ENCODE assay signal across 8 cellular contexts in genomic region chr4:7068883-7069282, GRCh38. TPM values are rescaled to one million over a fixed set of nuclear protein-coding genes. Genes with fewer than 3 reads are reported as not detected.
DNase-seq lines count a peak whose midpoint lies in the region; ATAC-seq and TF ChIP-seq lines count a peak whose summit lies in the region.

No MANE protein-coding gene starts in this region.

- H3K27ac ChIP-seq in CD4-positive, alpha-beta memory T cell (ENCODE audit: low read depth, low read length): peak overlapping the region; percentile 69
- peak overlapping the region; percentile 77 for H3K27ac ChIP-seq in colonic mucosa
- peak overlapping the region; percentile 85 for H3K27ac ChIP-seq in naive thymus-derived CD4-positive, alpha-beta T cell (ENCODE audit: low read depth, low read length)

- no peaks in the 10 kb centered on the region for H3F3A ChIP-seq in Loucy (ENCODE audit: low read depth)

- H3K4me1 Mint-ChIP-seq in CD4-positive, alpha-beta memory T cell: peaks cover 20 to 58% (median 40%) of the 10 kb centered on the region in 4 donors
- H3K4me1 Mint-ChIP-seq in naive thymus-derived CD4-positive, alpha-beta T cell: peaks cover 29 to 62% (median 45%) of the 10 kb centered on the region in 7 donors

- H3K9ac ChIP-seq in Loucy (ENCODE audit: low read depth, low read length, poor library complexity, severe bottlenecking) (peak overlapping the region; percentile 70), colonic mucosa (ENCODE audit: low read depth in 2 of 2, low read length in 2 of 2) (peak overlapping the region; percentile 75 to 84)

- peak overlapping the region; percentile 86 for H3K4me2 ChIP-seq in Loucy (ENCODE audit: low read depth, low read length, poor library complexity, severe bottlenecking)

- H3K27me3 ChIP-seq in CD4-positive, alpha-beta memory T cell (ENCODE audit: insufficient read depth, low read length): no peaks in the 10 kb centered on the region
- H3K27me3 ChIP-seq in Loucy (ENCODE audit: insufficient read depth, low read length, poor library complexity, severe bottlenecking): no peaks in the 10 kb centered on the region
- no peaks in the 10 kb centered on the region for H3K27me3 ChIP-seq in colonic mucosa
- no peaks in the 10 kb centered on the region for H3K27me3 ChIP-seq in naive thymus-derived CD4-positive, alpha-beta T cell (ENCODE audit: control insufficient read depth in 2 of 2, insufficient read depth in 2 of 2, low read length in 2 of 2)

- CTCF ChIA-PET in CD4-positive, alpha-beta memory T cell (lab: Charles Lee; ENCODE audit: partially characterized antibody): interaction anchor here (0.8 to 11.0 kb wide), 11 partner anchors 15 to 438 kb away, joined by 3 to 204 read pairs (median 23); partner anchors contain the start of genes BLOC1S4, TADA2B and TBC1D14
- CTCF ChIA-PET in naive thymus-derived CD4-positive, alpha-beta T cell (lab: Charles Lee): interaction anchor here (0.7 to 6.3 kb wide), 9 partner anchors 26 to 427 kb away, joined by 3 to 73 read pairs (median 7); partner anchors contain the start of gene TADA2B

- H3K27me3 Mint-ChIP-seq in CD4-positive, alpha-beta memory T cell: peaks cover 0 to 2% of the 10 kb centered on the region in 2 donors
- peaks cover 0 to 13% (median 0%) of the 10 kb centered on the region in 5 donors for H3K27me3 Mint-ChIP-seq in naive thymus-derived CD4-positive, alpha-beta T cell

- DNase-seq in CD4-positive, alpha-beta memory T cell: no peak
- no peak for DNase-seq in colonic mucosa
- DNase-seq in naive thymus-derived CD4-positive, alpha-beta T cell: no peak
- DNase-seq in NCI-H524 treated with DMSO at 0.1 percent for 48 hours (lab: John Stamatoyannopoulos, UW): no peak
- no peak for DNase-seq in stimulated activated CD4-positive, alpha-beta T cell treated with anti-CD3 and anti-CD28 coated beads, Interleukin-12 subunit alpha, Interleukin-12 subunit beta, amount 100 ng/mL, for 4 hours

- peaks cover 42% of the 10 kb centered on the region for H3K4me1 ChIP-seq in CD4-positive, alpha-beta memory T cell (ENCODE audit: insufficient read depth, low read length)
- H3K4me1 ChIP-seq in Loucy (ENCODE audit: insufficient read depth, low read length, poor library complexity, severe bottlenecking) (peaks cover 23% of the 10 kb centered on the region), colonic mucosa (peaks cover 13% of the 10 kb centered on the region)
- H3K4me1 ChIP-seq in naive thymus-derived CD4-positive, alpha-beta T cell (ENCODE audit: control insufficient read depth in 2 of 2, insufficient read depth in 2 of 2, low read length in 2 of 2): peaks cover 27% of the 10 kb centered on the region in 2 donors

- peaks cover 0 to 2% (median 0%) of the 10 kb centered on the region in 8 donors for H3K9me3 Mint-ChIP-seq in CD4-positive, alpha-beta memory T cell
- H3K9me3 Mint-ChIP-seq in naive thymus-derived CD4-positive, alpha-beta T cell: no peaks in the 10 kb centered on the region

- H2AFZ ChIP-seq in Loucy (ENCODE audit: low read length): peak overlapping the region; percentile 81

- no peak for TF ChIP-seq CTCF in Loucy (conservative IDR thresholded peaks at IDR 0.05; ENCODE audit: low read length)
- TF ChIP-seq CTCF in colonic mucosa (IDR thresholded peaks at IDR 0.05): no peak

- ATAC-seq in naive thymus-derived CD4-positive, alpha-beta T cell: no peak
- ATAC-seq in HG03432 (IDR thresholded peaks at IDR 0.05; ENCODE audit: unreplicated experiment): no peak
- no peak for ATAC-seq in HG03039 (IDR thresholded peaks at IDR 0.05; ENCODE audit: unreplicated experiment)

- peak overlapping the region; percentile 93 to 98 (median 96) for H3K4me3 Mint-ChIP-seq in CD4-positive, alpha-beta memory T cell
- H3K4me3 Mint-ChIP-seq in naive thymus-derived CD4-positive, alpha-beta T cell: peak overlapping the region; percentile 89 to 98 (median 95)

- POLR2A ChIA-PET in CD4-positive, alpha-beta memory T cell (lab: Charles Lee; ENCODE audit: partially characterized antibody): interaction anchor here (0.8 to 11.0 kb wide), 22 partner anchors 13 to 494 kb away, joined by 3 to 231 read pairs (median 9); partner anchors contain the start of genes BLOC1S4, MAN2B2, MRFAP1 and MRFAP1L1
- POLR2A ChIA-PET in naive thymus-derived CD4-positive, alpha-beta T cell (lab: Charles Lee): interaction anchor here (0.6 to 10.5 kb wide), 27 partner anchors 11 to 1091 kb away, joined by 3 to 173 read pairs (median 6); partner anchors contain the start of genes BLOC1S4, MRFAP1, MRFAP1L1 and TADA2B

- H3K9me2 ChIP-seq in Loucy (replicated peaks; ENCODE audit: low read depth, low read length): no peaks in the 10 kb centered on the region

- H3K36me3 ChIP-seq in CD4-positive, alpha-beta memory T cell (ENCODE audit: insufficient read depth, low read length): peaks cover 7% of the 10 kb centered on the region
- H3K36me3 ChIP-seq in Loucy (ENCODE audit: insufficient read depth, low read length) (peaks cover 3% of the 10 kb centered on the region; the same call in 1 of the 2 replicates), colonic mucosa (no peaks in the 10 kb centered on the region)
- H3K36me3 ChIP-seq in naive thymus-derived CD4-positive, alpha-beta T cell (ENCODE audit: control insufficient read depth in 2 of 3, insufficient read depth in 3 of 3, low read length in 3 of 3): peaks cover 3 to 16% (median 3%) of the 10 kb centered on the region in 3 experiments

- peaks cover 33% of the 10 kb centered on the region for H3K79me2 ChIP-seq in Loucy (ENCODE audit: insufficient read depth, low read length)

- peaks cover 6 to 21% of the 10 kb centered on the region in 2 donors for H3K36me3 Mint-ChIP-seq in CD4-positive, alpha-beta memory T cell
- H3K36me3 Mint-ChIP-seq in naive thymus-derived CD4-positive, alpha-beta T cell: peaks cover 0 to 12% (median 3%) of the 10 kb centered on the region in 5 donors

- intact Hi-C loops in CD4-positive, alpha-beta memory T cell (cut with micrococcal nuclease): loop anchor here (1.0 to 10.0 kb wide), 9 partner anchors 26 to 866 kb away; partner anchors contain the start of genes AFAP1, BLOC1S4, MRFAP1 and TADA2B
- intact Hi-C loops in colonic mucosa (cut with DNase I): no loop called here
- intact Hi-C loops in naive thymus-derived CD4-positive, alpha-beta T cell (cut with micrococcal nuclease): loop anchor here (1.0 to 2.0 kb wide), 13 partner anchors 26 to 494 kb away; partner anchors contain the start of genes BLOC1S4 (in 2 of the 2), MRFAP1 (in 2 of the 2), TADA2B (in 2 of the 2) and TBC1D14 (in 2 of the 2)

- peak overlapping the region; percentile 65 to 84 for H3K4me3 ChIP-seq in CD4-positive, alpha-beta memory T cell (ENCODE audit: low read length in 2 of 2)
- H3K4me3 ChIP-seq in Loucy (ENCODE audit: low read length, poor library complexity, severe bottlenecking): peak overlapping the region; percentile 82
- H3K4me3 ChIP-seq in colonic mucosa: peak overlapping the region; percentile 86
- H3K4me3 ChIP-seq in naive thymus-derived CD4-positive, alpha-beta T cell (ENCODE audit: low read length): peak overlapping the region; percentile 95

- H3K27ac Mint-ChIP-seq in CD4-positive, alpha-beta memory T cell: peak overlapping the region; percentile 82 to 98 (median 96)
- peak overlapping the region; percentile 91 to 98 (median 96) for H3K27ac Mint-ChIP-seq in naive thymus-derived CD4-positive, alpha-beta T cell

- no peaks in the 10 kb centered on the region for H3K9me3 ChIP-seq in CD4-positive, alpha-beta memory T cell (ENCODE audit: control insufficient read depth in 1 of 2, low read length in 2 of 2)
- H3K9me3 ChIP-seq in Loucy (ENCODE audit: insufficient read depth, low read depth, low read length) (no peaks in the 10 kb centered on the region), colonic mucosa (no peaks in the 10 kb centered on the region)
- no peaks in the 10 kb centered on the region for H3K9me3 ChIP-seq in naive thymus-derived CD4-positive, alpha-beta T cell (ENCODE audit: control insufficient read depth in 2 of 3, low read length in 3 of 3)

- H4K20me1 ChIP-seq in Loucy (ENCODE audit: insufficient read depth, low read length, poor library complexity, severe bottlenecking): peaks cover 39% of the 10 kb centered on the region

RNA-seq across cellular contexts. Expression of gene GRPEL1, which starts 1.0 kb away (rescaled TPM):
- total RNA-seq in CD4-positive, alpha-beta memory T cell: 10 to 100 TPM; 35.3 to 36.0 TPM
- polyA plus RNA-seq in CD4-positive, alpha-beta memory T cell: 10 to 100 TPM; 57.7 to 77.2 TPM
- total RNA-seq in colonic mucosa: 10 to 100 TPM; 45.9 to 50.9 TPM
- total RNA-seq in naive thymus-derived CD4-positive, alpha-beta T cell: 10 to 100 TPM; 34.5 to 53.3 (median 49.1) TPM
- polyA plus RNA-seq in naive thymus-derived CD4-positive, alpha-beta T cell: 10 to 100 TPM; 38.3 to 45.0 TPM

RNA-seq across cellular contexts. Expression of gene TADA2B, which starts 25.7 kb away (rescaled TPM):
- total RNA-seq in CD4-positive, alpha-beta memory T cell: 10 to 100 TPM; 46.4 to 49.0 TPM
- polyA plus RNA-seq in CD4-positive, alpha-beta memory T cell: 1 to 10 TPM; 2.8 to 4.7 TPM
- total RNA-seq in colonic mucosa: 10 to 100 TPM; 24.0 to 27.2 TPM
- total RNA-seq in naive thymus-derived CD4-positive, alpha-beta T cell: 10 to 100 TPM; 26.8 to 49.0 (median 41.5) TPM
- 1 to 10 TPM; 4.0 to 5.3 TPM for polyA plus RNA-seq in naive thymus-derived CD4-positive, alpha-beta T cell
